Comparison of ENCODE assay signal across 9 cellular contexts in genomic region chr9:124110307-124110915, GRCh38.
A peak's percentile ranks its signal among the peaks of the same experiment; 100 is the strongest.
DNase-seq lines count a peak whose midpoint lies in the region; ATAC-seq and TF ChIP-seq lines count a peak whose summit lies in the region.
"Had no signal": no experiment of that assay in that cellular context is flagged by ENCODE, and none has a peak within 500 bp of the region (broad histone marks: within the 10 kb centered on the region; RNA-seq: fewer than 3 reads in every experiment).

No MANE protein-coding gene starts in this region.

- no peak overlapping the region for H3K23ac ChIP-seq in mesenchymal stem cell (ENCODE audit: low read length in 2 of 2)

- H3F3A ChIP-seq in SK-N-SH (replicated peaks; ENCODE audit: insufficient read depth), result no peaks in the 10 kb centered on the region

- 46% methylated on average over 15 of the region's 16 CpGs for WGBS in SK-N-SH (ENCODE audit: low lambda C conversion rate)
- WGBS in mesenchymal stem cell, result 14% methylated on average over 12 of the region's 16 CpGs

- H2BK15ac ChIP-seq in mesenchymal stem cell (ENCODE audit: low read depth, poor library complexity, severe bottlenecking), result no peak overlapping the region

- H3K4me1 ChIP-seq in SK-N-SH (ENCODE audit: control insufficient read depth in 1 of 2, insufficient read depth in 2 of 2, low read depth in 1 of 2, low read length in 1 of 2) (no peaks in the 10 kb centered on the region), colonic mucosa (no peaks in the 10 kb centered on the region), mesenchymal stem cell (ENCODE audit: control insufficient read depth, insufficient read depth, low read depth, low read length) (no peaks in the 10 kb centered on the region), vagina (no peaks in the 10 kb centered on the region)
- H3K4me1 ChIP-seq: BLaER1 had no signal

- H3K9ac ChIP-seq in SK-N-SH (no peak overlapping the region), colonic mucosa (ENCODE audit: low read depth in 2 of 2, low read length in 2 of 2) (no peak overlapping the region), mesenchymal stem cell (ENCODE audit: low read length) (no peak overlapping the region)
- H3K9ac ChIP-seq: BLaER1 had no signal

- H3K4me2 ChIP-seq in SK-N-SH (no peak overlapping the region), mesenchymal stem cell (ENCODE audit: low read length, poor library complexity, severe bottlenecking) (no peak overlapping the region)
- H3K4me2 ChIP-seq: BLaER1 had no signal

- H4K20me1 ChIP-seq in SK-N-SH (ENCODE audit: insufficient read depth), result no peaks in the 10 kb centered on the region

- TF ChIP-seq POLR2A in vagina (IDR thresholded peaks at IDR 0.05), result no peak

- no peak for TF ChIP-seq RAD21 in SK-N-SH (IDR thresholded peaks at IDR 0.05; ENCODE audit: low read length)

- no peaks in the 10 kb centered on the region for H3K4me1 Mint-ChIP-seq in activated T-cell treated with anti-CD3 and anti-CD28 coated beads, Interleukin-2, amount 50 U/mL, for 4 hours (ENCODE audit: low read depth)

- H2AFZ ChIP-seq in SK-N-SH (ENCODE audit: low read depth), result no peak overlapping the region
- H2AFZ ChIP-seq in mesenchymal stem cell (ENCODE audit: low read depth, low read length), result no peak overlapping the region

- H3K36me3 ChIP-seq in SK-N-SH (replicated peaks in 1 of 2; ENCODE audit: control insufficient read depth in 1 of 2, insufficient read depth in 2 of 2, low read length in 1 of 2), result no peaks in the 10 kb centered on the region
- H3K36me3 ChIP-seq in colonic mucosa, result no peaks in the 10 kb centered on the region
- H3K36me3 ChIP-seq in mesenchymal stem cell (ENCODE audit: control insufficient read depth in 1 of 2, insufficient read depth in 2 of 2, low read depth in 1 of 2, low read length in 2 of 2), result no peaks in the 10 kb centered on the region
- no peaks in the 10 kb centered on the region for H3K36me3 ChIP-seq in vagina
- H3K36me3 ChIP-seq: BLaER1 had no signal

- no peaks in the 10 kb centered on the region for H3K79me2 ChIP-seq in SK-N-SH (ENCODE audit: insufficient read depth)

- H3K9me2 ChIP-seq in SK-N-SH, result no peaks in the 10 kb centered on the region

- peaks cover 39% of the 10 kb centered on the region for H3K27me3 Mint-ChIP-seq in activated T-cell treated with anti-CD3 and anti-CD28 coated beads, Interleukin-2, amount 50 U/mL, for 4 hours (ENCODE audit: low read depth)

- no peak overlapping the region for H3K4ac ChIP-seq in mesenchymal stem cell (ENCODE audit: low read depth in 1 of 2, low read length in 2 of 2)

- H2BK5ac ChIP-seq in mesenchymal stem cell (ENCODE audit: low read depth, low read length, poor library complexity, severe bottlenecking), result no peak overlapping the region

- H3K9me3 ChIP-seq in SK-N-SH (no peaks in the 10 kb centered on the region), colonic mucosa (no peaks in the 10 kb centered on the region), mesenchymal stem cell (ENCODE audit: control insufficient read depth, low read length) (peaks cover 5% of the 10 kb centered on the region), vagina (no peaks in the 10 kb centered on the region)
- H3K9me3 ChIP-seq: BLaER1 had no signal

- H2BK12ac ChIP-seq in mesenchymal stem cell (ENCODE audit: low read length in 2 of 2), result no peak overlapping the region

- H3K27me3 ChIP-seq in SK-N-SH (ENCODE audit: insufficient read depth), result no peaks in the 10 kb centered on the region; the same call in 1 of the 2 replicates
- H3K27me3 ChIP-seq in colonic mucosa, result no peaks in the 10 kb centered on the region
- H3K27me3 ChIP-seq in mesenchymal stem cell (ENCODE audit: control insufficient read depth in 1 of 2, insufficient read depth in 1 of 2, low read length in 2 of 2), result peaks cover 19 to 64% of the 10 kb centered on the region in 2 experiments
- no peaks in the 10 kb centered on the region for H3K27me3 ChIP-seq in vagina
- H3K27me3 ChIP-seq: BLaER1 had no signal

- H3K4me3 ChIP-seq in SK-N-SH (ENCODE audit: low read depth in 2 of 2, low read length in 1 of 2) (no peak overlapping the region), colonic mucosa (no peak overlapping the region), mesenchymal stem cell (ENCODE audit: insufficient read depth in 1 of 2, low read depth in 1 of 2, low read length in 2 of 2) (no peak overlapping the region), vagina (no peak overlapping the region)
- H3K4me3 ChIP-seq: BLaER1 had no signal

- CTCF ChIA-PET in SK-N-SH (lab: Yijun Ruan, JAX), result interaction anchor here (0.8 to 3.5 kb wide), 2 partner anchors 14 to 17 kb away, joined by 3 to 16 read pairs; no protein-coding TSS in a partner anchor

- peaks cover 3% of the 10 kb centered on the region for H3K9me3 Mint-ChIP-seq in activated T-cell treated with anti-CD3 and anti-CD28 coated beads, Interleukin-2, amount 50 U/mL, for 4 hours

- no peak overlapping the region for H2BK120ac ChIP-seq in mesenchymal stem cell (ENCODE audit: low read depth, low read length)

- TF ChIP-seq EP300 in SK-N-SH (IDR thresholded peaks at IDR 0.05; ENCODE audit: borderline replicate concordance in 1 of 2, low read depth in 1 of 2, low read length in 1 of 2), result no peak

- no peaks in the 10 kb centered on the region for H3K79me1 ChIP-seq in mesenchymal stem cell (replicated peaks; ENCODE audit: low read length, poor library complexity, severe bottlenecking)

- H2AK5ac ChIP-seq in mesenchymal stem cell (ENCODE audit: low read length, severe bottlenecking), result no peak overlapping the region

- no peak for ATAC-seq in activated T-cell treated with anti-CD3 and anti-CD28 coated beads, Interleukin-2, amount 50 U/mL, for 4 hours
- ATAC-seq in GM19035 (IDR thresholded peaks at IDR 0.05; ENCODE audit: unreplicated experiment), result no peak

- no peak overlapping the region for H3K18ac ChIP-seq in mesenchymal stem cell (ENCODE audit: low read depth in 1 of 2, low read length in 2 of 2)

- intact Hi-C loops in colonic mucosa (cut with DNase I), result no loop called here
- intact Hi-C loops in vagina (cut with DNase I), result no loop called here

- POLR2A ChIA-PET in SK-N-SH (lab: Yijun Ruan, JAX), result no interaction called here

- H3K14ac ChIP-seq in mesenchymal stem cell (ENCODE audit: low read length in 2 of 2), result no peak overlapping the region

- TF ChIP-seq CTCF in SK-N-SH (IDR thresholded peaks at IDR 0.05) (no peak), colonic mucosa (IDR thresholded peaks at IDR 0.05) (no peak), vagina (IDR thresholded peaks at IDR 0.05) (no peak)

- H4K91ac ChIP-seq in mesenchymal stem cell (ENCODE audit: low read length), result no peak overlapping the region

- H4K8ac ChIP-seq in mesenchymal stem cell (ENCODE audit: low read length), result no peak overlapping the region

- H3K27ac ChIP-seq in SK-N-SH (ENCODE audit: low read depth in 2 of 2, low read length in 1 of 2) (no peak overlapping the region), colonic mucosa (no peak overlapping the region), mesenchymal stem cell (ENCODE audit: low read length, poor library complexity, severe bottlenecking) (no peak overlapping the region), vagina (no peak overlapping the region)
- H3K27ac ChIP-seq: BLaER1 had no signal

- H3K4me3 Mint-ChIP-seq in activated T-cell treated with anti-CD3 and anti-CD28 coated beads, Interleukin-2, amount 50 U/mL, for 4 hours, result no peak overlapping the region

- H3K36me3 Mint-ChIP-seq in activated T-cell treated with anti-CD3 and anti-CD28 coated beads, Interleukin-2, amount 50 U/mL, for 4 hours (ENCODE audit: insufficient read depth), result no peaks in the 10 kb centered on the region

- DNase-seq in activated T-cell treated with anti-CD3 and anti-CD28 coated beads for 24 hours (ENCODE audit: low read depth), result peak; percentile 8
- no peak for DNase-seq in activated T-cell treated with anti-CD3 and anti-CD28 coated beads, Interleukin-2, amount 50 U/mL, for 4 hours
- DNase-seq in SK-N-SH, result no peak
- DNase-seq in colonic mucosa, result peak; percentile 67
- peak; percentile 64 for DNase-seq in mesenchymal stem cell
- DNase-seq in ureter (ENCODE audit: low spot score), result peak; percentile 60
- DNase-seq in vagina (ENCODE audit: extremely low spot score in 2 of 2), result no peak

TF ChIP-seq in SK-N-SH, 30 proteins besides CTCF, POLR2A, EP300 and RAD21 (continues in another document):
- no peak for TF ChIP-seq ZBTB33 (IDR thresholded peaks at IDR 0.05; ENCODE audit: borderline replicate concordance, low read depth)
- TF ChIP-seq SIN3A (IDR thresholded peaks at IDR 0.05; ENCODE audit: borderline replicate concordance, low read depth, low read length), result peak; percentile 81; the same call in 1 of the 2 replicates

Comparison
In these comparisons a context has a peak if more than half of its experiments do, and no peak if none do; other contexts are left out.
1. DNase-seq: peak in activated T-cell treated with anti-CD3 and anti-CD28 coated beads for 24 hours (single experiment), colonic mucosa (single experiment), mesenchymal stem cell (single experiment) and ureter (single experiment); none in activated T-cell treated with anti-CD3 and anti-CD28 coated beads, Interleukin-2, amount 50 U/mL, for 4 hours (single experiment), SK-N-SH (single experiment) and vagina (0 of 2).